14 cellular contexts compared by ENCODE assay signal in genomic region chr3:38154625-38155255, GRCh38. TPM values are rescaled to one million over a fixed set of nuclear protein-coding genes. Genes with fewer than 3 reads are reported as not detected.
DNase-seq lines count a peak whose midpoint lies in the region; ATAC-seq and TF ChIP-seq lines count a peak whose summit lies in the region.
"Had no signal": no experiment of that assay in that cellular context is flagged by ENCODE, and none has a peak within 500 bp of the region (broad histone marks: within the 10 kb centered on the region; RNA-seq: fewer than 3 reads in every experiment).

No MANE protein-coding gene starts in this region.

- DNase-seq in CD14-positive monocyte (ENCODE audit: low spot score) (no peak), HCT116 (ENCODE audit: low read depth, low spot score) (no peak), colonic mucosa (peak; percentile 63), NOMO-1 treated with DMSO at 0.1 percent for 48 hours (lab: John Stamatoyannopoulos, UW; ENCODE audit: unreplicated experiment) (no peak), HCEC 1CT (no peak)
- DNase-seq: activated CD8-positive, alpha-beta memory T cell treated with anti-CD3 and anti-CD28 coated beads, Interleukin-2, amount 50 U/mL, for 48 hours; amniotic stem cell; DMS79 treated with DMSO at 0.1 percent for 48 hours; NCI-H146; NCI-H82 had no signal

- H3K4me1 ChIP-seq in HCT116 (ENCODE audit: control insufficient read depth in 1 of 2, insufficient read depth in 2 of 2, low read length in 2 of 2): peaks cover 6 to 27% of the 10 kb centered on the region in 2 experiments; a peak in 2 of 4 replicates
- no peaks in the 10 kb centered on the region for H3K4me1 ChIP-seq in colonic mucosa
- peaks cover 54 to 58% of the 10 kb centered on the region in 2 experiments for H3K4me1 ChIP-seq in neutrophil (ENCODE audit: control insufficient read depth in 1 of 2, insufficient read depth in 1 of 2, low read depth in 1 of 2, low read length in 1 of 2)

- no peak for TF ChIP-seq RAD21 in HCT116 (IDR thresholded peaks at IDR 0.05; ENCODE audit: low read depth)

- no peaks in the 10 kb centered on the region for H3K27me3 Mint-ChIP-seq in CD14-positive monocyte (ENCODE audit: low read depth in 3 of 3)

- no peak overlapping the region for H3K4me3 Mint-ChIP-seq in CD14-positive monocyte

- TF ChIP-seq POLR2A in HCT116 (IDR thresholded peaks at IDR 0.05; ENCODE audit: borderline replicate concordance, extremely low read depth, insufficient read depth, insufficient read length): no peak

- peak overlapping the region; percentile 39 for H3K4me2 ChIP-seq in HCT116 (ENCODE audit: low read length)

- peaks cover 4 to 12% of the 10 kb centered on the region in 2 donors for H3K36me3 Mint-ChIP-seq in CD14-positive monocyte

- H4K20me1 ChIP-seq in HCT116 (ENCODE audit: insufficient read depth): no peaks in the 10 kb centered on the region

- H3K27ac Mint-ChIP-seq in CD14-positive monocyte: peak overlapping the region; percentile 82 to 99 (median 97)

- no peaks in the 10 kb centered on the region for H3K79me2 ChIP-seq in HCT116 (ENCODE audit: insufficient read depth, low read length)

- H3K9ac ChIP-seq in HCT116 (ENCODE audit: low read length) (no peak overlapping the region), colonic mucosa (ENCODE audit: low read depth in 2 of 2, low read length in 2 of 2) (no peak overlapping the region)

- H2AFZ ChIP-seq in HCT116 (ENCODE audit: low read depth, low read length, poor library complexity, severe bottlenecking): no peak overlapping the region

- no TSS peak for BruUV-seq in HCT116 (replicated peaks; lab: Mats Ljungman, UMichigan)

- POLR2A ChIA-PET in HCT116 (lab: Charles Lee): no interaction called here

- TF ChIP-seq CTCF in CD14-positive monocyte (IDR thresholded peaks at IDR 0.05) (no peak), HCT116 (IDR thresholded peaks at IDR 0.05 in 2 of 3, conservative IDR thresholded peaks at IDR 0.05 in 1 of 3; ENCODE audit: borderline replicate concordance in 1 of 3, insufficient read depth in 1 of 3, low read depth in 2 of 3, low read length in 2 of 3) (no peak), colonic mucosa (IDR thresholded peaks at IDR 0.05) (no peak), neutrophil (IDR thresholded peaks at IDR 0.05) (no peak)

- RAD21 ChIA-PET in HCT116 (lab: Charles Lee; ENCODE audit: low non-redundant PET in 1 of 2, low total read pairs in 2 of 2, uncharacterized antibody in 2 of 2, unreplicated experiment in 2 of 2): no interaction called here

- no peak overlapping the region for H3K4me3 ChIP-seq in HCT116 (replicated peaks in 1 of 2; ENCODE audit: low read depth in 1 of 2, low read length in 2 of 2)
- no peak overlapping the region for H3K4me3 ChIP-seq in colonic mucosa
- peak overlapping the region in 1 of 2 experiments; percentile 15 for H3K4me3 ChIP-seq in neutrophil (ENCODE audit: low read depth in 1 of 2, low read length in 1 of 2)
- H3K4me3 ChIP-seq: coronary artery had no signal

- no peaks in the 10 kb centered on the region for H3K36me3 ChIP-seq in HCT116 (ENCODE audit: control insufficient read depth in 1 of 2, insufficient read depth in 2 of 2, low read length in 2 of 2)
- H3K36me3 ChIP-seq in colonic mucosa: no peaks in the 10 kb centered on the region
- H3K36me3 ChIP-seq in neutrophil: no peaks in the 10 kb centered on the region

- intact Hi-C loops in CD14-positive monocyte (cut with micrococcal nuclease) (loop anchor here in 1 of 2 donors (1.0 kb wide), 1 partner anchor 10 kb away; no protein-coding TSS in a partner anchor), HCT116 (cut with micrococcal nuclease) (no loop called here), colonic mucosa (cut with DNase I) (no loop called here)

- H3K27me3 ChIP-seq in HCT116 (ENCODE audit: insufficient read depth, low read length) (no peaks in the 10 kb centered on the region), colonic mucosa (no peaks in the 10 kb centered on the region), neutrophil (no peaks in the 10 kb centered on the region)

- H3K27ac ChIP-seq in HCT116 (ENCODE audit: low read depth, low read length): no peak overlapping the region
- no peak overlapping the region for H3K27ac ChIP-seq in colonic mucosa
- H3K27ac ChIP-seq in neutrophil: peak overlapping the region; percentile 97
- H3K27ac ChIP-seq: coronary artery had no signal

- ATAC-seq in HCT116 (peak; percentile 69), HG02840 (IDR thresholded peaks at IDR 0.05; ENCODE audit: low FRiP score, unreplicated experiment) (no peak), GM18909 (IDR thresholded peaks at IDR 0.05; ENCODE audit: poor library complexity, unreplicated experiment) (no peak)

- peaks cover 64% of the 10 kb centered on the region for H3K4me1 Mint-ChIP-seq in CD14-positive monocyte

- H3K9me3 ChIP-seq in HCT116 (ENCODE audit: control insufficient read depth in 1 of 2, insufficient read depth in 1 of 2, low read depth in 1 of 2, low read length in 2 of 2) (no peaks in the 10 kb centered on the region), colonic mucosa (no peaks in the 10 kb centered on the region), neutrophil (no peaks in the 10 kb centered on the region)

- H3K9me2 ChIP-seq in HCT116 (ENCODE audit: insufficient read depth): no peaks in the 10 kb centered on the region

- H3K9me3 Mint-ChIP-seq in CD14-positive monocyte: peaks cover 0 to 4% (median 3%) of the 10 kb centered on the region in 7 donors

- CTCF ChIA-PET in HCT116 (lab: Charles Lee): interaction anchor here (3.0 kb wide), 2 partner anchors 8 to 11 kb away, joined by 9 to 10 read pairs; partner anchors contain the start of gene OXSR1

TF ChIP-seq in HCT116, 20 proteins besides CTCF, POLR2A, EP300 and RAD21:
- 0 out of 2 replicates have a peak, but pooled peaks have one; percentile 22 for TF ChIP-seq JUND (IDR thresholded peaks at IDR 0.05)
- TF ChIP-seq ATF3 (IDR thresholded peaks at IDR 0.05): no peak
- TF ChIP-seq EGR1 (IDR thresholded peaks at IDR 0.05; ENCODE audit: low read depth): peak; percentile 70
- 0 out of 2 replicates have a peak, but pooled peaks have one; percentile 21 for TF ChIP-seq CBX3 (IDR thresholded peaks at IDR 0.05; ENCODE audit: low read depth)
- TF ChIP-seq FOSL1 (IDR thresholded peaks at IDR 0.05; ENCODE audit: low read depth): no peak
- no peak for TF ChIP-seq ZNF274 (IDR thresholded peaks at IDR 0.05; ENCODE audit: low read depth, low read length)
- TF ChIP-seq ZBTB33 (IDR thresholded peaks at IDR 0.05; ENCODE audit: extremely low read depth, insufficient replicate concordance, low read length): no peak
- no peak for TF ChIP-seq ELF1 (IDR thresholded peaks at IDR 0.05; ENCODE audit: borderline replicate concordance, low read depth)
- no peak for TF ChIP-seq ZFX (IDR thresholded peaks at IDR 0.05)
- no peak for TF ChIP-seq POLR2AphosphoS5 (IDR thresholded peaks at IDR 0.05; ENCODE audit: low read depth, low read length)
- no peak for TF ChIP-seq EZH2 (IDR thresholded peaks at IDR 0.05)
- peak; percentile 53 for TF ChIP-seq SP1 (IDR thresholded peaks at IDR 0.05; ENCODE audit: low read depth)

RNA-seq across cellular contexts. Expression of gene OXSR1, which starts 10.6 kb away (rescaled TPM):
- polyA plus RNA-seq in CD14-positive monocyte: 10 to 100 TPM in 1 of 2 donors, 1 to 10 TPM in 1; 9.4 to 12.3 TPM
- total RNA-seq in HCT116 (2021; ENCODE audit: unreplicated experiment) (35.1 TPM), colonic mucosa (10 to 100 TPM; 32.0 to 57.3 TPM)
- 16.8 and 18.9 TPM in 2 replicates for polyA plus RNA-seq in HCT116 (2012)

RNA-seq across cellular contexts. Expression of gene MYD88, which starts 16.3 kb away (rescaled TPM):
- 100 to 1,000 TPM; 398 to 427 TPM for polyA plus RNA-seq in CD14-positive monocyte
- 14.8 TPM for total RNA-seq in HCT116 (2021; ENCODE audit: unreplicated experiment)
- 14.3 and 14.4 TPM in 2 replicates for polyA plus RNA-seq in HCT116 (2012)
- 10 to 100 TPM; 69.5 to 70.4 TPM for total RNA-seq in colonic mucosa

RNA-seq across cellular contexts. Expression of gene ACAA1, which starts 17.8 kb away (rescaled TPM):
- polyA plus RNA-seq in CD14-positive monocyte: 100 to 1,000 TPM; 123 to 133 TPM
- total RNA-seq in HCT116 (2021; ENCODE audit: unreplicated experiment): 49.0 TPM
- polyA plus RNA-seq in HCT116 (2012): 44.2 and 46.8 TPM in 2 replicates
- 100 to 1,000 TPM; 135 to 167 TPM for total RNA-seq in colonic mucosa
